11 cellular contexts compared by ENCODE assay signal in genomic region chr14:51004352-51004800, GRCh38.
DNase-seq lines count a peak whose midpoint lies in the region; ATAC-seq and TF ChIP-seq lines count a peak whose summit lies in the region.
"Had no signal": no experiment of that assay in that cellular context is flagged by ENCODE, and none has a peak within 500 bp of the region (broad histone marks: within the 10 kb centered on the region; RNA-seq: fewer than 3 reads in every experiment).

No MANE protein-coding gene starts in this region.

- H3K36me3 ChIP-seq in Caco-2 (ENCODE audit: control insufficient read depth, insufficient read depth, low read length) (no peaks in the 10 kb centered on the region), ovary (no peaks in the 10 kb centered on the region)
- H3K36me3 ChIP-seq: esophagus squamous epithelium, thoracic aorta had no signal

- no peak overlapping the region for H3K27ac ChIP-seq in ovary
- H3K27ac ChIP-seq: thoracic aorta had no signal

- no peak overlapping the region for H3K4me3 ChIP-seq in Caco-2 (ENCODE audit: low read depth, low read length)
- no peak overlapping the region for H3K4me3 ChIP-seq in ovary
- H3K4me3 ChIP-seq: esophagus squamous epithelium, thoracic aorta had no signal

- BruUV-seq in Caco-2 (replicated peaks; lab: Mats Ljungman, UMichigan) = no TSS peak

- H3K36me3 Mint-ChIP-seq in Caco-2 (ENCODE audit: insufficient read depth, unreplicated experiment) (no peaks in the 10 kb centered on the region), chondrocyte (ENCODE audit: low read depth) (peaks cover 7% of the 10 kb centered on the region), neural crest cell (ENCODE audit: low read depth) (peaks cover 5% of the 10 kb centered on the region)

- H3K27me3 Mint-ChIP-seq in Caco-2 (ENCODE audit: insufficient read depth, unreplicated experiment) = no peaks in the 10 kb centered on the region
- H3K27me3 Mint-ChIP-seq in chondrocyte (ENCODE audit: low read depth) = no peaks in the 10 kb centered on the region
- H3K27me3 Mint-ChIP-seq in neural crest cell (ENCODE audit: low read depth) = no peaks in the 10 kb centered on the region

- H3K27ac Mint-ChIP-seq in Caco-2 (ENCODE audit: unreplicated experiment) (peak overlapping the region; percentile 32), chondrocyte (ENCODE audit: unreplicated experiment) (peak overlapping the region; percentile 97), neural crest cell (ENCODE audit: unreplicated experiment) (peak overlapping the region; percentile 79)

- H3K9me3 ChIP-seq in Caco-2 = no peaks in the 10 kb centered on the region
- no peaks in the 10 kb centered on the region for H3K9me3 ChIP-seq in ovary
- H3K9me3 ChIP-seq: esophagus squamous epithelium, thoracic aorta had no signal

- H3K4me3 Mint-ChIP-seq in Caco-2 (ENCODE audit: unreplicated experiment) = peak overlapping the region; percentile 50
- no peak overlapping the region for H3K4me3 Mint-ChIP-seq in chondrocyte (ENCODE audit: unreplicated experiment)
- no peak overlapping the region for H3K4me3 Mint-ChIP-seq in neural crest cell

- DNase-seq in Caco-2 = no peak
- DNase-seq in NCI-H2107 treated with DMSO at 0.1 percent for 48 hours (lab: John Stamatoyannopoulos, UW; ENCODE audit: unreplicated experiment) = peak; percentile 34
- DNase-seq in chondrocyte (ENCODE audit: low spot score) = no peak
- no peak for DNase-seq in neural crest cell (ENCODE audit: low read depth, low spot score)
- no peak for DNase-seq in ovary
- DNase-seq in LoVo (ENCODE audit: low spot score) = no peak
- no peak for DNase-seq in NK-92 treated with Interleukin-12 subunit alpha and Interleukin-12 subunit beta, amount 100 ng/mL, for 24 hours (lab: John Stamatoyannopoulos, UW)
- DNase-seq: esophagus squamous epithelium, MM.1S had no signal

- no peaks in the 10 kb centered on the region for H3K9me3 Mint-ChIP-seq in Caco-2 (ENCODE audit: unreplicated experiment)
- no peaks in the 10 kb centered on the region for H3K9me3 Mint-ChIP-seq in chondrocyte (ENCODE audit: low read depth)
- H3K9me3 Mint-ChIP-seq in neural crest cell = no peaks in the 10 kb centered on the region

- ATAC-seq in HG02623 (IDR thresholded peaks at IDR 0.05; ENCODE audit: unreplicated experiment) = no peak

- H3K4me1 ChIP-seq in Caco-2 = peaks cover 13% of the 10 kb centered on the region
- no peaks in the 10 kb centered on the region for H3K4me1 ChIP-seq in ovary (ENCODE audit: insufficient read depth)

- H3K4me1 Mint-ChIP-seq in Caco-2 (ENCODE audit: low read depth, unreplicated experiment) = no peaks in the 10 kb centered on the region
- peaks cover 63% of the 10 kb centered on the region for H3K4me1 Mint-ChIP-seq in chondrocyte (ENCODE audit: low read depth)
- H3K4me1 Mint-ChIP-seq in neural crest cell = peaks cover 62% of the 10 kb centered on the region

- no peak for TF ChIP-seq EP300 in ovary (IDR thresholded peaks at IDR 0.05)

- no peak for TF ChIP-seq POLR2A in ovary (IDR thresholded peaks at IDR 0.05)

- CTCF ChIA-PET in Caco-2 (lab: Charles Lee) = no interaction called here

- intact Hi-C loops in Caco-2 (cut with micrococcal nuclease; ENCODE audit: unreplicated experiment) (no loop called here), ovary (cut with DNase I) (no loop called here)

- no peak for TF ChIP-seq CTCF in Caco-2 (IDR thresholded peaks at IDR 0.05; ENCODE audit: insufficient read depth in 1 of 2, low read depth in 1 of 2, low read length in 1 of 2, severe bottlenecking in 1 of 2, unreplicated experiment in 1 of 2)
- TF ChIP-seq CTCF in chondrocyte (IDR thresholded peaks at IDR 0.05) = no peak
- no peak for TF ChIP-seq CTCF in neural crest cell (conservative IDR thresholded peaks at IDR 0.05)
- no peak for TF ChIP-seq CTCF in ovary (IDR thresholded peaks at IDR 0.05)

- POLR2A ChIA-PET in Caco-2 (lab: Charles Lee) = interaction anchor here (0.6 to 1.6 kb wide), 2 partner anchors 91 to 1237 kb away, joined by 3 to 7 read pairs; partner anchors contain the start of gene TRIM9

- H3K27me3 ChIP-seq in Caco-2 (replicated peaks; ENCODE audit: control insufficient read depth, insufficient read depth, low read length) (no peaks in the 10 kb centered on the region), ovary (no peaks in the 10 kb centered on the region)

Comparison
In these comparisons a context has a peak if more than half of its experiments do, and no peak if none do; other contexts are left out.
1. H3K27ac Mint-ChIP-seq: peak in every context shown above with its lines; median percentile 97 in chondrocyte; 79 in neural crest cell; 32 in Caco-2.